ENCODE assay signal across 21 cellular contexts in the genomic region with DNA sequence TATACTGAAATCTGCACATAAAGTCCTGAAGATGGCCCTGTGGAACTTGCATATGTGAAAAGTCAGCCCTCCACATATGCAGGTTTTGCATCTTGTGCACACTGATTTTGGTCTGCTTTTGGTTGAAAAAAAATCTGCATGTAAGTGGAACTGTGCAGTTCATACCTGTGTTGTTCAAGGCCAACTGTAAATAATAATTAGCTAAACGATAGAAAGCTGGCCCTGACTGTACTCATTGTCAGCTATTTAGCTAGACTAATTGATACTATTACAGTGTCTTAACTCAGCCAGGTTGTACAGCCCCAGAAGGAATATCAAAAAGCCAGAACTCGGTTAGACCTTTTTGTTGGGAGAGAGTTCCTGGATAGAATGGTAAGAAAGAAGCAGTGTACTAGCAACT.
"Had no signal": no experiment of that assay in that cellular context is flagged by ENCODE, and none has a peak within 500 bp of the region (broad histone marks: within the 10 kb centered on the region; RNA-seq: fewer than 3 reads in every experiment).

No MANE protein-coding gene starts in this region.

- H3K4me1 Mint-ChIP-seq: endodermal cell had no signal

- DNase-seq: endodermal cell; head of caudate nucleus; kidney; left cardiac atrium; left ventricle myocardium inferior; mesendoderm; naive thymus-derived CD4-positive, alpha-beta T cell; nephron progenitor cell; posterior cingulate gyrus; right cardiac atrium; stimulated activated CD4-positive, alpha-beta T cell treated with anti-CD3 and anti-CD28 coated beads, Interleukin-12 subunit alpha, Interleukin-12 subunit beta, amount 100 ng/mL, for 4 hours; stimulated activated naive CD4-positive, alpha-beta T cell treated with Interleukin-2 at 50 U/mL for 16 hours; tibial artery; upper lobe of right lung had no signal

- H3K4me1 ChIP-seq: left ventricle myocardium inferior, tibial artery had no signal

- H3K9me3 ChIP-seq: tibial artery, upper lobe of right lung, vagina had no signal

- H3K4me2 ChIP-seq: hepatocyte had no signal

- H3K9me3 Mint-ChIP-seq: dendritic cell treated with granulocyte-macrophage colony-stimulating factor and Interleukin-4, amounts not matched to agents 40 ng/mL and 50 ng/mL, for 4 days had no signal

- H3K27me3 ChIP-seq: hepatocyte, tibial artery, upper lobe of right lung, vagina had no signal

- H3K36me3 ChIP-seq: left ventricle myocardium inferior, upper lobe of right lung, vagina had no signal

- FAIRE-seq: colon, endothelial cell of umbilical vein, kidney, small intestine had no signal

- H3K27me3 Mint-ChIP-seq: dendritic cell treated with granulocyte-macrophage colony-stimulating factor and Interleukin-4, amounts not matched to agents 40 ng/mL and 50 ng/mL, for 4 days; naive thymus-derived CD4-positive, alpha-beta T cell had no signal

- H3K27ac Mint-ChIP-seq: dendritic cell treated with granulocyte-macrophage colony-stimulating factor and Interleukin-4, amounts not matched to agents 40 ng/mL and 50 ng/mL, for 4 days; endodermal cell; naive thymus-derived CD4-positive, alpha-beta T cell; nephron progenitor cell had no signal

- H3K4me3 Mint-ChIP-seq: dendritic cell treated with granulocyte-macrophage colony-stimulating factor and Interleukin-4, amounts not matched to agents 40 ng/mL and 50 ng/mL, for 4 days; endodermal cell; naive thymus-derived CD4-positive, alpha-beta T cell; nephron progenitor cell had no signal

- ATAC-seq: naive thymus-derived CD4-positive, alpha-beta T cell; upper lobe of right lung had no signal

- H3K4me3 ChIP-seq: hepatocyte, left ventricle myocardium inferior, lung, tibial artery, upper lobe of right lung, vagina had no signal

- H3K27ac ChIP-seq: hepatocyte, left ventricle myocardium inferior, tibial artery, upper lobe of right lung, vagina had no signal
